ENCODE assay signal across 9 cellular contexts in the genomic region with DNA sequence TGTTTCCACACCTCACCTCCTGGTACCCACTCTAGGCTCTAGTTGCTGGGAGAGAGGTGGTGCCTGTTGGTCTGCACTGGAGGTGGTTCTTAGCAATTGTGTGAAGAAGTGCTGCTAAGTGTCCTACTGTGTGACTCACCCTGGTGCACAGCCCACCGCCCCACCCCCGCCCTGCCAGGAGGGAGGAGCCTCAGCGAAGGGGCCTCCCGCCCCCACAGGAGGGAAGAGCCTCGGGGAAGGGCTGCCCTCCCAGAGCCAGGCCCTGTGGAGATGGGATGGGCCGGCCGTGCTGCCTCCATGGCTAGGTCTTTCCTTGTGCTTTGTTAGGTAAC.
DNase-seq lines count a peak whose midpoint lies in the region; ATAC-seq and TF ChIP-seq lines count a peak whose summit lies in the region.
"Had no signal": no experiment of that assay in that cellular context is flagged by ENCODE, and none has a peak within 500 bp of the region (broad histone marks: within the 10 kb centered on the region; RNA-seq: fewer than 3 reads in every experiment).

No MANE protein-coding gene starts in this region.

- 7% methylated on average over 7 of the region's 7 CpGs for WGBS in ectodermal cell, 2 experiments

- peaks cover 69% of the 10 kb centered on the region for H3K4me1 Mint-ChIP-seq in CD4-positive, alpha-beta T cell (ENCODE audit: low read depth)
- H3K4me1 Mint-ChIP-seq in activated B cell treated with CpG ODN at 0.5 μM for 24 hours: peaks cover 37% of the 10 kb centered on the region
- H3K4me1 Mint-ChIP-seq in neural crest cell: peaks cover 10% of the 10 kb centered on the region

- H3K27ac ChIP-seq in CD4-positive, alpha-beta T cell (ENCODE audit: low read depth, low read length): peak overlapping the region; percentile 62
- H3K27ac ChIP-seq in ectodermal cell (ENCODE audit: insufficient read depth, low read depth, low read length, poor library complexity, severe bottlenecking) (peak overlapping the region; percentile 9), gastrocnemius medialis (peak overlapping the region in 2 of 4 donors; percentile 36 to 62)

- in situ Hi-C loops in gastrocnemius medialis (cut with MboI; ENCODE audit: low sequenced_read_pairs in 4 of 4): no loop called here

- intact Hi-C loops in CD4-positive, alpha-beta T cell (cut with DNase I, micrococcal nuclease): no loop called here
- intact Hi-C loops in activated B cell treated with CpG ODN at 0.5 μM for 24 hours (cut with micrococcal nuclease) (no loop called here), gastrocnemius medialis (cut with DNase I; ENCODE audit: low total_unique reads) (no loop called here)

- no peaks in the 10 kb centered on the region for H3K9me3 Mint-ChIP-seq in CD4-positive, alpha-beta T cell
- H3K9me3 Mint-ChIP-seq in activated B cell treated with CpG ODN at 0.5 μM for 24 hours (peaks cover 3% of the 10 kb centered on the region), neural crest cell (peaks cover 16% of the 10 kb centered on the region)

- no peaks in the 10 kb centered on the region for H3K27me3 Mint-ChIP-seq in CD4-positive, alpha-beta T cell
- H3K27me3 Mint-ChIP-seq in activated B cell treated with CpG ODN at 0.5 μM for 24 hours (no peaks in the 10 kb centered on the region), neural crest cell (ENCODE audit: low read depth) (peaks cover 3% of the 10 kb centered on the region)

- H3K27me3 ChIP-seq in CD4-positive, alpha-beta T cell (ENCODE audit: control insufficient read depth, insufficient read depth, low read length): no peaks in the 10 kb centered on the region
- H3K27me3 ChIP-seq in ectodermal cell (ENCODE audit: control insufficient read depth, insufficient read depth, low read length, poor library complexity, severe bottlenecking) (no peaks in the 10 kb centered on the region), gastrocnemius medialis (no peaks in the 10 kb centered on the region)

- TF ChIP-seq CTCF in CD4-positive, alpha-beta T cell (IDR thresholded peaks at IDR 0.05): no peak
- TF ChIP-seq CTCF in activated B cell treated with CpG ODN at 0.5 μM for 24 hours (IDR thresholded peaks at IDR 0.05): no peak
- no peak for TF ChIP-seq CTCF in neural crest cell (conservative IDR thresholded peaks at IDR 0.05)
- TF ChIP-seq CTCF in gastrocnemius medialis (IDR thresholded peaks at IDR 0.05 in 4 of 5, conservative IDR thresholded peaks at IDR 0.05 in 1 of 5): no peak

- peak; percentile 46 for ATAC-seq in CD4-positive, alpha-beta T cell (ENCODE audit: poor library complexity)
- ATAC-seq in activated B cell treated with CpG ODN at 0.5 μM for 24 hours (ENCODE audit: low read depth): no peak
- ATAC-seq in HG02973 (IDR thresholded peaks at IDR 0.05; ENCODE audit: unreplicated experiment): no peak
- ATAC-seq in GM18502 (IDR thresholded peaks at IDR 0.05; ENCODE audit: poor library complexity, unreplicated experiment): no peak
- ATAC-seq in gastrocnemius medialis: no peak

- CTCF ChIA-PET in CD4-positive, alpha-beta T cell (lab: Charles Lee): no interaction called here
- CTCF ChIA-PET in activated B cell treated with CpG ODN at 0.5 μM for 24 hours (lab: Charles Lee): no interaction called here

- peak in 3 of 10 experiments; percentile 21 to 28 (median 23) for DNase-seq in CD4-positive, alpha-beta T cell
- DNase-seq in activated B cell treated with CpG ODN at 0.5 μM for 24 hours (no peak), neural crest cell (ENCODE audit: low read depth, low spot score) (no peak), gastrocnemius medialis (no peak)
- DNase-seq in effector CD8-positive, alpha-beta T cell (lab: John Stamatoyannopoulos, UW): no peak

- POLR2A ChIA-PET in CD4-positive, alpha-beta T cell (lab: Charles Lee): no interaction called here
- POLR2A ChIA-PET in activated B cell treated with CpG ODN at 0.5 μM for 24 hours (lab: Charles Lee): interaction anchor here (1.0 kb wide), 1 partner anchor 33 kb away, joined by 3 read pairs; no protein-coding TSS in a partner anchor

- no peak for TF ChIP-seq POLR2A in gastrocnemius medialis (IDR thresholded peaks at IDR 0.05)

- peaks cover 83% of the 10 kb centered on the region for H3K36me3 Mint-ChIP-seq in CD4-positive, alpha-beta T cell (ENCODE audit: low read depth)
- H3K36me3 Mint-ChIP-seq in activated B cell treated with CpG ODN at 0.5 μM for 24 hours (ENCODE audit: low read depth) (peaks cover 64% of the 10 kb centered on the region), neural crest cell (ENCODE audit: low read depth) (peaks cover 44% of the 10 kb centered on the region)

- no peaks in the 10 kb centered on the region for H3K9me3 ChIP-seq in CD4-positive, alpha-beta T cell (ENCODE audit: control insufficient read depth, low read length)
- H3K9me3 ChIP-seq in ectodermal cell (ENCODE audit: control insufficient read depth, low read length): no peaks in the 10 kb centered on the region
- no peaks in the 10 kb centered on the region for H3K9me3 ChIP-seq in gastrocnemius medialis

- H3K4me3 Mint-ChIP-seq in CD4-positive, alpha-beta T cell: peak overlapping the region; percentile 74
- H3K4me3 Mint-ChIP-seq in activated B cell treated with CpG ODN at 0.5 μM for 24 hours (no peak overlapping the region), neural crest cell (no peak overlapping the region)
- H3K4me3 Mint-ChIP-seq: CD14-positive monocyte had no signal

- H3K27ac Mint-ChIP-seq in CD4-positive, alpha-beta T cell: peak overlapping the region; percentile 95
- H3K27ac Mint-ChIP-seq in activated B cell treated with CpG ODN at 0.5 μM for 24 hours (peak overlapping the region; percentile 91), neural crest cell (ENCODE audit: unreplicated experiment) (peak overlapping the region; percentile 22)

- H3K36me3 ChIP-seq in ectodermal cell (ENCODE audit: control insufficient read depth, insufficient read depth, low read length) (peaks cover 7% of the 10 kb centered on the region), gastrocnemius medialis (peaks cover 0 to 6% of the 10 kb centered on the region in 2 donors)

- H3K4me3 ChIP-seq in ectodermal cell (ENCODE audit: insufficient read depth, low read depth, low read length) (no peak overlapping the region), gastrocnemius medialis (no peak overlapping the region)

- H3K4me1 ChIP-seq in ectodermal cell (ENCODE audit: control insufficient read depth, insufficient read depth, low read length) (peaks cover 8% of the 10 kb centered on the region), gastrocnemius medialis (peaks cover 7 to 12% of the 10 kb centered on the region in 2 donors)

Comparison
In these comparisons a context has a peak if more than half of its experiments do, and no peak if none do; other contexts are left out.
1. H3K27ac Mint-ChIP-seq: peak in every context shown above with its lines; median percentile 95 in CD4-positive, alpha-beta T cell; 91 in activated B cell treated with CpG ODN at 0.5 μM for 24 hours; 22 in neural crest cell.